Comparison of ENCODE assay signal across 14 cellular contexts in genomic region chr12:25705256-25705655, GRCh38.
"Had no signal": no experiment of that assay in that cellular context is flagged by ENCODE, and none has a peak within 500 bp of the region (broad histone marks: within the 10 kb centered on the region; RNA-seq: fewer than 3 reads in every experiment).

No MANE protein-coding gene starts in this region.

- H3K9me3 Mint-ChIP-seq: activated CD4-positive, alpha-beta memory T cell treated with anti-CD3 and anti-CD28 coated beads for 36 hours had no signal

- H3K4me3 ChIP-seq: left lung had no signal

- H3K27me3 ChIP-seq: left lung, neutrophil had no signal

- H3K4me1 ChIP-seq: left lung, parathyroid adenoma had no signal

- FAIRE-seq: keratinocyte had no signal

- H3K27ac Mint-ChIP-seq: activated CD4-positive, alpha-beta memory T cell treated with anti-CD3 and anti-CD28 coated beads for 36 hours; activated CD8-positive, alpha-beta memory T cell treated with anti-CD3 and anti-CD28 coated beads, Interleukin-2, amount 10 ng/mL, durations not matched to agents 7 days and 5 days; natural killer cell had no signal

- DNase-seq: activated CD4-positive, alpha-beta memory T cell treated with anti-CD3 and anti-CD28 coated beads for 36 hours; activated CD8-positive, alpha-beta memory T cell treated with anti-CD3 and anti-CD28 coated beads, Interleukin-2, amount 10 ng/mL, durations not matched to agents 7 days and 5 days; activated naive CD4-positive, alpha-beta T cell treated with anti-CD3 and anti-CD28 coated beads, Interleukin-2, amount 50 U/mL, for 16 hours; activated T-cell treated with anti-CD3 and anti-CD28 coated beads, Interleukin-2, amount 50 U/mL, for 1 hour; hippocampal formation; left lung; mammary epithelial cell; natural killer cell; stimulated activated CD4-positive, alpha-beta T cell treated with anti-CD3 and anti-CD28 coated beads, Interleukin-12 subunit alpha, Interleukin-12 subunit beta, amount 100 ng/mL, for 4 hours; stimulated activated CD4-positive, alpha-beta T cell treated with anti-CD3 and anti-CD28 coated beads, Interleukin-2, amount 100 ng/mL, for 24 hours had no signal

- H3K4me1 Mint-ChIP-seq: natural killer cell had no signal

- H3K9me3 ChIP-seq: neutrophil had no signal

- H3K27ac ChIP-seq: left lung, neutrophil, parathyroid adenoma, VCaP had no signal

- H3K27me3 Mint-ChIP-seq: activated CD4-positive, alpha-beta memory T cell treated with anti-CD3 and anti-CD28 coated beads for 36 hours had no signal

- ATAC-seq: activated CD8-positive, alpha-beta memory T cell treated with anti-CD3 and anti-CD28 coated beads, Interleukin-2, amount 10 ng/mL, durations not matched to agents 7 days and 5 days; left lung; natural killer cell had no signal

- H3K36me3 Mint-ChIP-seq: activated CD4-positive, alpha-beta memory T cell treated with anti-CD3 and anti-CD28 coated beads for 36 hours; activated CD8-positive, alpha-beta memory T cell treated with anti-CD3 and anti-CD28 coated beads, Interleukin-2, amount 10 ng/mL, durations not matched to agents 7 days and 5 days; natural killer cell had no signal

- H3K4me3 Mint-ChIP-seq: activated CD4-positive, alpha-beta memory T cell treated with anti-CD3 and anti-CD28 coated beads for 36 hours; activated CD8-positive, alpha-beta memory T cell treated with anti-CD3 and anti-CD28 coated beads, Interleukin-2, amount 10 ng/mL, durations not matched to agents 7 days and 5 days; natural killer cell had no signal
